8 cellular contexts compared by ENCODE assay signal in genomic region chr1:184754479-184755225, GRCh38. TPM values are rescaled to one million over a fixed set of nuclear protein-coding genes. Genes with fewer than 3 reads are reported as not detected.
DNase-seq lines count a peak whose midpoint lies in the region; ATAC-seq and TF ChIP-seq lines count a peak whose summit lies in the region.

A gene with protein sequence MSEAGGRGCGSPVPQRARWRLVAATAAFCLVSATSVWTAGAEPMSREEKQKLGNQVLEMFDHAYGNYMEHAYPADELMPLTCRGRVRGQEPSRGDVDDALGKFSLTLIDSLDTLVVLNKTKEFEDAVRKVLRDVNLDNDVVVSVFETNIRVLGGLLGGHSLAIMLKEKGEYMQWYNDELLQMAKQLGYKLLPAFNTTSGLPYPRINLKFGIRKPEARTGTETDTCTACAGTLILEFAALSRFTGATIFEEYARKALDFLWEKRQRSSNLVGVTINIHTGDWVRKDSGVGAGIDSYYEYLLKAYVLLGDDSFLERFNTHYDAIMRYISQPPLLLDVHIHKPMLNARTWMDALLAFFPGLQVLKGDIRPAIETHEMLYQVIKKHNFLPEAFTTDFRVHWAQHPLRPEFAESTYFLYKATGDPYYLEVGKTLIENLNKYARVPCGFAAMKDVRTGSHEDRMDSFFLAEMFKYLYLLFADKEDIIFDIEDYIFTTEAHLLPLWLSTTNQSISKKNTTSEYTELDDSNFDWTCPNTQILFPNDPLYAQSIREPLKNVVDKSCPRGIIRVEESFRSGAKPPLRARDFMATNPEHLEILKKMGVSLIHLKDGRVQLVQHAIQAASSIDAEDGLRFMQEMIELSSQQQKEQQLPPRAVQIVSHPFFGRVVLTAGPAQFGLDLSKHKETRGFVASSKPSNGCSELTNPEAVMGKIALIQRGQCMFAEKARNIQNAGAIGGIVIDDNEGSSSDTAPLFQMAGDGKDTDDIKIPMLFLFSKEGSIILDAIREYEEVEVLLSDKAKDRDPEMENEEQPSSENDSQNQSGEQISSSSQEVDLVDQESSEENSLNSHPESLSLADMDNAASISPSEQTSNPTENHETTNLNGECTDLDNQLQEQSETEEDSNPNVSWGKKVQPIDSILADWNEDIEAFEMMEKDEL (minus strand): TSS chr1:184754858. CDS start chr1:184754646, 212 bp downstream.

- H3K9me3 ChIP-seq in T-helper 17 cell (ENCODE audit: control insufficient read depth, low read length, poor library complexity, severe bottlenecking) = no peaks in the 10 kb centered on the region
- no peaks in the 10 kb centered on the region for H3K9me3 ChIP-seq in upper lobe of right lung

- peaks cover 2% of the 10 kb centered on the region for H3K36me3 Mint-ChIP-seq in T-helper 17 cell (ENCODE audit: low read depth)

- H3K27ac Mint-ChIP-seq in T-helper 17 cell = peak within 1 kb of the TSS; percentile 96

- peaks cover 16% of the 10 kb centered on the region for H3K4me1 ChIP-seq in upper lobe of right lung

- DNase-seq in NCI-H1694 treated with DMSO at 0.1 percent for 48 hours (lab: John Stamatoyannopoulos, UW) (peak; percentile 99), T-helper 17 cell (peak; percentile 94 to 97 (median 95)), amygdala (lab: John Stamatoyannopoulos, UW) (peak; percentile 78 to 100 (median 99)), left cardiac atrium (peak; percentile 99), posterior vena cava (ENCODE audit: low spot score) (peak; percentile 99), upper lobe of right lung (peak; percentile 99)

- H3K27me3 Mint-ChIP-seq in T-helper 17 cell = no peaks in the 10 kb centered on the region

- H3K4me3 Mint-ChIP-seq in T-helper 17 cell = peak within 1 kb of the TSS; percentile 95

- peak; percentile 85 for TF ChIP-seq POLR2A in GM15510 (IDR thresholded peaks at IDR 0.05; ENCODE audit: borderline replicate concordance, extremely low read depth, insufficient read length)

- H3K36me3 ChIP-seq in upper lobe of right lung = no peaks in the 10 kb centered on the region

- no peaks in the 10 kb centered on the region for H3K27me3 ChIP-seq in upper lobe of right lung

- peak within 1 kb of the TSS; percentile 93 for H3K4me3 ChIP-seq in upper lobe of right lung

- peaks cover 30% of the 10 kb centered on the region for H3K4me1 Mint-ChIP-seq in T-helper 17 cell

- H3K27ac ChIP-seq in upper lobe of right lung = peak within 1 kb of the TSS; percentile 91

- TF ChIP-seq CTCF in upper lobe of right lung (IDR thresholded peaks at IDR 0.05) = no peak

- ATAC-seq in HG02885 (IDR thresholded peaks at IDR 0.05; ENCODE audit: poor library complexity, unreplicated experiment) = peak; percentile 93
- peak; percentile 93 for ATAC-seq in T-helper 17 cell
- peak; percentile 98 to 99 for ATAC-seq in left cardiac atrium
- peak; percentile 98 for ATAC-seq in upper lobe of right lung

- intact Hi-C loops in left cardiac atrium (cut with DNase I) = no loop called here
- intact Hi-C loops in posterior vena cava (cut with DNase I) = no loop called here
- intact Hi-C loops in upper lobe of right lung (cut with DNase I) = no loop called here

RNA-seq across cellular contexts. Expression of the gene that starts here (rescaled TPM):
- 10 to 100 TPM; 25.8 to 40.4 TPM for total RNA-seq in T-helper 17 cell
- 10 to 100 TPM; 21.7 to 25.4 TPM for total RNA-seq in left cardiac atrium
- total RNA-seq in posterior vena cava = 10 to 100 TPM; 39.3 to 41.6 TPM
- 43.6 TPM for total RNA-seq in upper lobe of right lung

Comparison
In these comparisons a context has a peak if more than half of its experiments do, and no peak if none do; other contexts are left out.
1. Peak in every context shown above with its lines: DNase-seq, ATAC-seq, H3K4me3 ChIP-seq and H3K27ac ChIP-seq.